In genomic region chr3:69998759-69999158, GRCh38 we compare ENCODE assay signal across 13 cellular contexts. TPM values are rescaled to one million over a fixed set of nuclear protein-coding genes. Genes with fewer than 3 reads are reported as not detected.
DNase-seq lines count a peak whose midpoint lies in the region; ATAC-seq and TF ChIP-seq lines count a peak whose summit lies in the region.
"Had no signal": no experiment of that assay in that cellular context is flagged by ENCODE, and none has a peak within 500 bp of the region (broad histone marks: within the 10 kb centered on the region; RNA-seq: fewer than 3 reads in every experiment).

No MANE protein-coding gene starts in this region.

- no peak for ATAC-seq in gastroesophageal sphincter
- no peak for ATAC-seq in GM19023 (IDR thresholded peaks at IDR 0.05; ENCODE audit: unreplicated experiment)
- ATAC-seq in GM21360 (IDR thresholded peaks at IDR 0.05; ENCODE audit: unreplicated experiment), result no peak
- ATAC-seq: HCT116 had no signal

- H3K9ac ChIP-seq in SK-N-MC (ENCODE audit: insufficient read length), result peak overlapping the region; percentile 45
- H3K9ac ChIP-seq in rectal smooth muscle tissue (ENCODE audit: low read length), result no peak overlapping the region

- H3K36me3 ChIP-seq in SK-N-MC (ENCODE audit: insufficient read depth, low read length) (no peaks in the 10 kb centered on the region), gastroesophageal sphincter (no peaks in the 10 kb centered on the region), rectal smooth muscle tissue (ENCODE audit: control insufficient read depth, insufficient read depth, low read length) (no peaks in the 10 kb centered on the region)

- peak overlapping the region; percentile 55 for H3K4me3 ChIP-seq in SK-N-MC
- H3K4me3 ChIP-seq in gastroesophageal sphincter, result peak overlapping the region; percentile 30 to 35
- H3K4me3 ChIP-seq in rectal smooth muscle tissue (ENCODE audit: low read length), result no peak overlapping the region

- TF ChIP-seq EP300 in gastroesophageal sphincter (IDR thresholded peaks at IDR 0.05), result no peak

- H3K9me3 ChIP-seq in SK-N-MC (ENCODE audit: low read depth, low read length) (no peaks in the 10 kb centered on the region), gastroesophageal sphincter (no peaks in the 10 kb centered on the region)

- TF ChIP-seq POLR2A in gastroesophageal sphincter (IDR thresholded peaks at IDR 0.05), result no peak

- H3K27ac ChIP-seq in SK-N-MC (peak overlapping the region; percentile 91), gastroesophageal sphincter (peak overlapping the region; percentile 73 to 82 (median 82)), rectal smooth muscle tissue (ENCODE audit: low read depth, low read length) (peak overlapping the region; percentile 72)
- H3K27ac ChIP-seq: HL-60 had no signal

- peak; percentile 47 for DNase-seq in Ammon's horn (ENCODE audit: low spot score)
- DNase-seq in SK-N-MC (ENCODE audit: low read depth, low spot score), result no peak
- no peak for DNase-seq in GM19238 (ENCODE audit: insufficient read length, low spot score)
- DNase-seq in NCI-H1092 treated with DMSO at 0.1 percent for 48 hours (lab: John Stamatoyannopoulos, UW), result no peak
- DNase-seq: activated CD4-positive, alpha-beta T cell treated with anti-CD3 and anti-CD28 coated beads, Interleukin-2, amount 50 U/mL, for 48 hours; NCI-H1694 had no signal

- 13 to 24% methylated on average over 3 of the region's 3 CpGs for WGBS in gastroesophageal sphincter (ENCODE audit: low coverage in 1 of 2), 2 donors

- H3K4me1 ChIP-seq in gastroesophageal sphincter (peaks cover 0 to 41% (median 12%) of the 10 kb centered on the region in 3 donors), rectal smooth muscle tissue (ENCODE audit: control insufficient read depth, insufficient read depth, low read length) (no peaks in the 10 kb centered on the region)

- H3K27me3 ChIP-seq in gastroesophageal sphincter (no peaks in the 10 kb centered on the region), rectal smooth muscle tissue (ENCODE audit: control insufficient read depth, insufficient read depth, low read length) (no peaks in the 10 kb centered on the region)

- TF ChIP-seq CTCF in gastroesophageal sphincter (IDR thresholded peaks at IDR 0.05), result no peak

RNA-seq across cellular contexts. Expression of gene SAMMSON, which starts 0.8 kb away (rescaled TPM):
- 1 to 10 TPM in 3 of 4 donors, under 1 TPM in 1; 0.40 to 5.7 (median 2.6) TPM for total RNA-seq in gastroesophageal sphincter
- total RNA-seq: glomerular endothelial cell had no signal
